ENCODE assay signal across 23 cellular contexts in genomic region chr7:12796397-12797136, GRCh38.
DNase-seq lines count a peak whose midpoint lies in the region; ATAC-seq, FAIRE-seq and TF ChIP-seq lines count a peak whose summit lies in the region.
"Had no signal": no experiment of that assay in that cellular context is flagged by ENCODE, and none has a peak within 500 bp of the region (broad histone marks: within the 10 kb centered on the region; RNA-seq: fewer than 3 reads in every experiment).

No MANE protein-coding gene starts in this region.

- H2AFZ ChIP-seq in K562 (ENCODE audit: low read depth, low read length) (peak overlapping the region; percentile 73), neural progenitor cell (replicated peaks) (peak overlapping the region; percentile 15)

- no peak for DNase-seq in activated T-cell treated with anti-CD3 and anti-CD28 coated beads, Interleukin-2, amount 50 U/mL, for 72 hours
- DNase-seq in activated T-cell treated with anti-CD3 and anti-CD28 coated beads, Interleukin-2, amount 50 U/mL, for 4 hours, result no peak
- DNase-seq in K562 (ENCODE audit: extremely low read depth in 1 of 4, low spot score in 3 of 4) (peak in 2 of 4 experiments; percentile 26 to 53), neural progenitor cell (ENCODE audit: low spot score) (peak; percentile 24), chondrocyte (ENCODE audit: low spot score) (no peak), NCI-H2107 treated with DMSO at 0.1 percent for 48 hours (lab: John Stamatoyannopoulos, UW; ENCODE audit: unreplicated experiment) (no peak)
- DNase-seq: Calu3; CD8-positive, alpha-beta memory T cell; DMS153; H7; MG63; NCI-H1048; NCI-H1436; NCI-H187 treated with DMSO at 0.1 percent for 48 hours; NCI-H2107; NCI-H510A; NCI-H748 treated with DMSO at 0.1 percent for 48 hours; SIG-M5; SK-N-SH had no signal

- in situ Hi-C loops in K562 (cut with MboI), result no loop called here

- H3K9ac ChIP-seq in K562 (ENCODE audit: insufficient read depth in 1 of 2, low read depth in 2 of 2, low read length in 2 of 2) (0 out of 4 replicates have a peak overlapping the region, but pooled peaks of 1 of the 2 experiments have one; percentile 0), neural progenitor cell (no peak overlapping the region)
- H3K9ac ChIP-seq: SK-N-SH had no signal

- H3K9me3 Mint-ChIP-seq in activated T-cell treated with anti-CD3 and anti-CD28 coated beads, Interleukin-2, amount 50 U/mL, for 72 hours, result no peaks in the 10 kb centered on the region
- no peaks in the 10 kb centered on the region for H3K9me3 Mint-ChIP-seq in activated T-cell treated with anti-CD3 and anti-CD28 coated beads, Interleukin-2, amount 50 U/mL, for 4 hours
- no peaks in the 10 kb centered on the region for H3K9me3 Mint-ChIP-seq in neural progenitor cell
- no peaks in the 10 kb centered on the region for H3K9me3 Mint-ChIP-seq in chondrocyte (ENCODE audit: low read depth)
- H3K9me3 Mint-ChIP-seq: CD8-positive, alpha-beta memory T cell had no signal

- peak; percentile 14 to 25; a peak in 2 of 4 replicates for TF ChIP-seq RAD21 in K562 (CRISPR knock-in tag; conservative IDR thresholded peaks at IDR 0.05 in 1 of 2, IDR thresholded peaks at IDR 0.05 in 1 of 2)

- WGBS in K562 (ENCODE audit: insufficient coverage, low coverage, missing lambda C conversion rate), result 21% methylated on average over 4 of the region's 4 CpGs

- H3K36me3 ChIP-seq in K562 (ENCODE audit: control insufficient read depth, insufficient read depth, low read length), result no peaks in the 10 kb centered on the region
- H3K36me3 ChIP-seq in neural progenitor cell, result no peaks in the 10 kb centered on the region
- H3K36me3 ChIP-seq: MG63 had no signal

- H3F3A ChIP-seq in neural progenitor cell (ENCODE audit: low read depth), result peaks cover 8% of the 10 kb centered on the region

- H3K4me1 ChIP-seq in K562 (replicated peaks in 1 of 2; ENCODE audit: control insufficient read depth in 2 of 2, insufficient read depth in 2 of 2, low read length in 2 of 2) (peaks cover 0 to 16% of the 10 kb centered on the region in 2 experiments; a peak in 3 of 5 replicates), neural progenitor cell (peaks cover 11% of the 10 kb centered on the region)

- H3K4me3 Mint-ChIP-seq in activated T-cell treated with anti-CD3 and anti-CD28 coated beads, Interleukin-2, amount 50 U/mL, for 72 hours, result peak overlapping the region in 1 of 2 donors; percentile 1
- H3K4me3 Mint-ChIP-seq in activated T-cell treated with anti-CD3 and anti-CD28 coated beads, Interleukin-2, amount 50 U/mL, for 4 hours, result no peak overlapping the region
- H3K4me3 Mint-ChIP-seq in neural progenitor cell, result no peak overlapping the region
- no peak overlapping the region for H3K4me3 Mint-ChIP-seq in chondrocyte (ENCODE audit: unreplicated experiment)
- H3K4me3 Mint-ChIP-seq: CD8-positive, alpha-beta memory T cell had no signal

- FAIRE-seq in K562 (lab: Jason Lieb, UNC), result peak; percentile 29
- FAIRE-seq: GM12892 had no signal

- TF ChIP-seq CTCF in K562 (IDR thresholded peaks at IDR 0.05 in 2 of 3, conservative IDR thresholded peaks at IDR 0.05 in 1 of 3; ENCODE audit: insufficient read depth in 2 of 3, low read depth in 1 of 3, low read length in 3 of 3) (no peak), neural progenitor cell (IDR thresholded peaks at IDR 0.05) (no peak), chondrocyte (IDR thresholded peaks at IDR 0.05) (no peak)

- no peaks in the 10 kb centered on the region for H3K27me3 ChIP-seq in K562 (ENCODE audit: control insufficient read depth in 2 of 2, insufficient read depth in 2 of 2, low read length in 2 of 2)
- H3K27me3 ChIP-seq in neural progenitor cell, result no peaks in the 10 kb centered on the region
- H3K27me3 ChIP-seq: MG63 had no signal

- peak overlapping the region; percentile 21 for H3K27ac Mint-ChIP-seq in activated T-cell treated with anti-CD3 and anti-CD28 coated beads, Interleukin-2, amount 50 U/mL, for 72 hours
- H3K27ac Mint-ChIP-seq in neural progenitor cell (peak overlapping the region; percentile 39), chondrocyte (ENCODE audit: unreplicated experiment) (no peak overlapping the region)

- H3K36me3 Mint-ChIP-seq in activated T-cell treated with anti-CD3 and anti-CD28 coated beads, Interleukin-2, amount 50 U/mL, for 72 hours (ENCODE audit: insufficient read depth in 2 of 2), result no peaks in the 10 kb centered on the region
- no peaks in the 10 kb centered on the region for H3K36me3 Mint-ChIP-seq in activated T-cell treated with anti-CD3 and anti-CD28 coated beads, Interleukin-2, amount 50 U/mL, for 4 hours (ENCODE audit: insufficient read depth)
- H3K36me3 Mint-ChIP-seq in neural progenitor cell (no peaks in the 10 kb centered on the region), chondrocyte (ENCODE audit: low read depth) (no peaks in the 10 kb centered on the region)
- H3K36me3 Mint-ChIP-seq: CD8-positive, alpha-beta memory T cell had no signal

- TF ChIP-seq POLR2A in K562 (conservative IDR thresholded peaks at IDR 0.05), result no peak

- H4K20me1 ChIP-seq in K562 (replicated peaks; ENCODE audit: control insufficient read depth, insufficient read depth, low read length) (no peaks in the 10 kb centered on the region), neural progenitor cell (ENCODE audit: low read depth) (no peaks in the 10 kb centered on the region)

- CTCF ChIA-PET in K562 (lab: Yijun Ruan, JAX; ENCODE audit: low intra/inter-chr PET ratio), result no interaction called here

- no peaks in the 10 kb centered on the region for H3K79me2 ChIP-seq in K562 (ENCODE audit: control insufficient read depth, insufficient read depth, low read length)
- no peaks in the 10 kb centered on the region for H3K79me2 ChIP-seq in neural progenitor cell (ENCODE audit: low read depth)

- intact Hi-C loops in K562 (cut with micrococcal nuclease), result loop anchor here (5.0 kb wide), 1 partner anchor 109 kb away; the partner anchor contains the start of gene ARL4A

- peak in 1 of 2 donors; percentile 58 for ATAC-seq in activated T-cell treated with anti-CD3 and anti-CD28 coated beads, Interleukin-2, amount 50 U/mL, for 72 hours (replicated peaks in 1 of 2)
- ATAC-seq in activated T-cell treated with anti-CD3 and anti-CD28 coated beads, Interleukin-2, amount 50 U/mL, for 4 hours, result no peak
- ATAC-seq in K562 (peak; percentile 76), GM21360 (IDR thresholded peaks at IDR 0.05; ENCODE audit: unreplicated experiment) (no peak)
- ATAC-seq: Panc1 had no signal

- H3K4me3 ChIP-seq in K562 (no peak overlapping the region), neural progenitor cell (no peak overlapping the region)
- H3K4me3 ChIP-seq: MG63 had no signal

- no peaks in the 10 kb centered on the region for H3K9me3 ChIP-seq in K562 (replicated peaks; ENCODE audit: control insufficient read depth, insufficient read depth, low read depth, low read length)
- H3K9me3 ChIP-seq in neural progenitor cell (ENCODE audit: low read depth), result no peaks in the 10 kb centered on the region
- H3K9me3 ChIP-seq: MG63, SK-N-SH had no signal

- TF ChIP-seq EP300 in K562 (IDR thresholded peaks at IDR 0.05; ENCODE audit: low read length), result peak; percentile 57

- no peaks in the 10 kb centered on the region for H3K4me1 Mint-ChIP-seq in activated T-cell treated with anti-CD3 and anti-CD28 coated beads, Interleukin-2, amount 50 U/mL, for 72 hours (ENCODE audit: low read depth)
- H3K4me1 Mint-ChIP-seq in activated T-cell treated with anti-CD3 and anti-CD28 coated beads, Interleukin-2, amount 50 U/mL, for 4 hours (ENCODE audit: low read depth), result no peaks in the 10 kb centered on the region
- H3K4me1 Mint-ChIP-seq in neural progenitor cell (peaks cover 15% of the 10 kb centered on the region), chondrocyte (ENCODE audit: low read depth) (peaks cover 11% of the 10 kb centered on the region)

- H3K27me3 Mint-ChIP-seq in activated T-cell treated with anti-CD3 and anti-CD28 coated beads, Interleukin-2, amount 50 U/mL, for 72 hours (ENCODE audit: low read depth), result no peaks in the 10 kb centered on the region
- H3K27me3 Mint-ChIP-seq in activated T-cell treated with anti-CD3 and anti-CD28 coated beads, Interleukin-2, amount 50 U/mL, for 4 hours (ENCODE audit: low read depth), result no peaks in the 10 kb centered on the region
- H3K27me3 Mint-ChIP-seq in neural progenitor cell (ENCODE audit: insufficient read depth, low read depth) (peaks cover 2% of the 10 kb centered on the region), chondrocyte (ENCODE audit: low read depth) (no peaks in the 10 kb centered on the region)
- H3K27me3 Mint-ChIP-seq: CD8-positive, alpha-beta memory T cell had no signal

- no peaks in the 10 kb centered on the region for H3K9me1 ChIP-seq in K562 (ENCODE audit: control insufficient read depth, insufficient read depth, low read length)

- POLR2A ChIA-PET in K562 (lab: Yijun Ruan, JAX), result interaction anchor here (0.7 to 1.0 kb wide), 3 partner anchors 13 to 47 kb away, joined by 3 to 4 read pairs (median 4); no protein-coding TSS in a partner anchor

- H3K27ac ChIP-seq in K562 (ENCODE audit: extremely low read depth, low read depth, low read length), result peak overlapping the region; percentile 6; the same call in 1 of the 3 replicates
- H3K27ac ChIP-seq in neural progenitor cell, result no peak overlapping the region
- H3K27ac ChIP-seq: C4-2B had no signal

- no TSS peak for BruUV-seq in K562 (replicated peaks; lab: Mats Ljungman, UMichigan)

- H3K4me2 ChIP-seq in K562 (ENCODE audit: insufficient read depth, low read length), result no peak overlapping the region
- no peak overlapping the region for H3K4me2 ChIP-seq in neural progenitor cell
- H3K4me2 ChIP-seq: SK-N-SH had no signal

TF ChIP-seq in K562, 482 proteins besides CTCF, POLR2A, EP300 and RAD21 (continues in another document):
- TF ChIP-seq ZNF764 (CRISPR knock-in tag; IDR thresholded peaks at IDR 0.05; ENCODE audit: low read depth) (no peak), ZSCAN32 (CRISPR knock-in tag; IDR thresholded peaks at IDR 0.05) (no peak), FOXA3 (CRISPR knock-in tag; conservative IDR thresholded peaks at IDR 0.05 in 1 of 2, IDR thresholded peaks at IDR 0.05 in 1 of 2) (0 out of 4 replicates have a peak, but pooled peaks of 1 of the 2 experiments have one; percentile 20), TCF15 (CRISPR knock-in tag; IDR thresholded peaks at IDR 0.05) (no peak), NEUROD1 (IDR thresholded peaks at IDR 0.05; ENCODE audit: borderline replicate concordance, low read depth, low read length, partially characterized antibody) (no peak), MYNN (IDR thresholded peaks at IDR 0.05) (no peak), MYNN (CRISPR knock-in tag; IDR thresholded peaks at IDR 0.05) (no peak), ZBTB17 (CRISPR knock-in tag; IDR thresholded peaks at IDR 0.05) (no peak)
